ENCODE assay signal across 35 cellular contexts in the genomic region with DNA sequence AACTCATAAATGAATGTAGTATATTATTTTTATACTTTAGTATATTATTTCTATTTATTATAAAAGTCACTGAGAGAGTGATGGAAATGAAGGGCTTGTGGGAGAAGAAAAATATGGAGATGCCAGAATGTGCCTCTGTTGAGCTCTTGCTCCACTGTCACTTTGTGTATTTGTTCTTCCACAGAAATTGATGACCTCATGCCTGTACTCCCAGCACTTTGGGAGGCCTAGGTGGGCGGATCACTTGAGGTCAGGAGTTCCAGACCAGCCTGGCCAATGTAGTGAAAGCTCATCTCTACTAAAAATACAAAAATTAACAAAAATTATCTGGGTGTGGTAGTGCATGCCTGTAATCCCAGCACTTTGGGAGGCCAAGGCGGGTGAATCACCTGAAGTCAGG.
"Had no signal": no experiment of that assay in that cellular context is flagged by ENCODE, and none has a peak within 500 bp of the region (broad histone marks: within the 10 kb centered on the region; RNA-seq: fewer than 3 reads in every experiment).

No MANE protein-coding gene starts in this region.

- DNase-seq: Karpas-422, MG63, MM.1S, MV-4-11, NCI-H1048, NCI-H1092, NCI-H1092 treated with DMSO at 0.1 percent for 48 hours, NCI-H1105, NCI-H1105 treated with DMSO at 0.1 percent for 48 hours, NCI-H1417, NCI-H1417 treated with DMSO at 0.1 percent for 48 hours, NCI-H1436, NCI-H1436 treated with DMSO at 0.1 percent for 48 hours, NCI-H146, NCI-H1694, NCI-H1694 treated with DMSO at 0.1 percent for 48 hours, NCI-H187, NCI-H187 treated with DMSO at 0.1 percent for 48 hours, NCI-H1930, NCI-H2029, NCI-H2081, NCI-H2081 treated with DMSO at 0.1 percent for 48 hours, NCI-H2107, NCI-H2171, NCI-H2171 treated with DMSO at 0.1 percent for 48 hours, NCI-H2227 treated with DMSO at 0.1 percent for 48 hours, NCI-H226, NCI-H345, NCI-H446, NCI-H446 treated with DMSO at 0.1 percent for 48 hours, NCI-H510A, NCI-H510A treated with DMSO at 0.1 percent for 48 hours, NCI-H524, NCI-H524 treated with DMSO at 0.1 percent for 48 hours, NCI-H526 had no signal

- H3K4me3 ChIP-seq: MG63 had no signal

- H3K27me3 ChIP-seq: MG63 had no signal

- H3K36me3 ChIP-seq: MG63 had no signal

- H3K9me3 ChIP-seq: MG63 had no signal
